9 cellular contexts compared by ENCODE assay signal in genomic region chr2:112958428-112959108, GRCh38. TPM values are rescaled to one million over a fixed set of nuclear protein-coding genes. Genes with fewer than 3 reads are reported as not detected.
DNase-seq lines count a peak whose midpoint lies in the region; ATAC-seq and TF ChIP-seq lines count a peak whose summit lies in the region.
"Had no signal": no experiment of that assay in that cellular context is flagged by ENCODE, and none has a peak within 500 bp of the region (broad histone marks: within the 10 kb centered on the region; RNA-seq: fewer than 3 reads in every experiment).

No MANE protein-coding gene starts in this region.

- ATAC-seq in HG02798 (IDR thresholded peaks at IDR 0.05; ENCODE audit: poor library complexity, unreplicated experiment) (peak; percentile 66), GM19328 (IDR thresholded peaks at IDR 0.05; ENCODE audit: unreplicated experiment) (no peak)
- ATAC-seq in activated CD8-positive, alpha-beta T cell treated with anti-CD3 and anti-CD28 coated beads, Interleukin-2, amount 10 ng/mL, durations not matched to agents 7 days and 5 days = peak; percentile 86

- peak; percentile 91 for TF ChIP-seq CTCF in fibroblast of the aortic adventitia (IDR thresholded peaks at IDR 0.05; ENCODE audit: insufficient read depth, low read length)

- H3K4me1 Mint-ChIP-seq in activated CD8-positive, alpha-beta T cell treated with anti-CD3 and anti-CD28 coated beads, Interleukin-2, amount 10 ng/mL, durations not matched to agents 7 days and 5 days (ENCODE audit: low read depth) = no peaks in the 10 kb centered on the region

- no peak overlapping the region for H3K4me3 Mint-ChIP-seq in activated CD8-positive, alpha-beta T cell treated with anti-CD3 and anti-CD28 coated beads, Interleukin-2, amount 10 ng/mL, durations not matched to agents 7 days and 5 days

- H3K36me3 Mint-ChIP-seq in activated CD8-positive, alpha-beta T cell treated with anti-CD3 and anti-CD28 coated beads, Interleukin-2, amount 10 ng/mL, durations not matched to agents 7 days and 5 days (ENCODE audit: low read depth) = no peaks in the 10 kb centered on the region

- no peaks in the 10 kb centered on the region for H3K9me3 Mint-ChIP-seq in activated CD8-positive, alpha-beta T cell treated with anti-CD3 and anti-CD28 coated beads, Interleukin-2, amount 10 ng/mL, durations not matched to agents 7 days and 5 days (ENCODE audit: insufficient read depth)

- POLR2A ChIA-PET in activated CD8-positive, alpha-beta T cell treated with anti-CD3 and anti-CD28 coated beads, Interleukin-2, amount 10 ng/mL, durations not matched to agents 7 days and 5 days (lab: Charles Lee) = no interaction called here

- DNase-seq in NCI-H1417 (lab: John Stamatoyannopoulos, UW) (peak; percentile 24 to 81 (median 51)), NCI-H1417 treated with DMSO at 0.1 percent for 48 hours (lab: John Stamatoyannopoulos, UW) (no peak), NCI-H526 (lab: John Stamatoyannopoulos, UW) (peak; percentile 25 to 75), fibroblast of the aortic adventitia (ENCODE audit: low read depth) (peak; percentile 78), non-pigmented ciliary epithelial cell (ENCODE audit: low read depth) (peak; percentile 13)
- DNase-seq in activated CD8-positive, alpha-beta T cell treated with anti-CD3 and anti-CD28 coated beads, Interleukin-2, amount 10 ng/mL, durations not matched to agents 7 days and 5 days = peak; percentile 57

- H3K27ac Mint-ChIP-seq in activated CD8-positive, alpha-beta T cell treated with anti-CD3 and anti-CD28 coated beads, Interleukin-2, amount 10 ng/mL, durations not matched to agents 7 days and 5 days = no peak overlapping the region

- peaks cover 3% of the 10 kb centered on the region for H3K27me3 Mint-ChIP-seq in activated CD8-positive, alpha-beta T cell treated with anti-CD3 and anti-CD28 coated beads, Interleukin-2, amount 10 ng/mL, durations not matched to agents 7 days and 5 days (ENCODE audit: low read depth)

- CTCF ChIA-PET in activated CD8-positive, alpha-beta T cell treated with anti-CD3 and anti-CD28 coated beads, Interleukin-2, amount 10 ng/mL, durations not matched to agents 7 days and 5 days (lab: Charles Lee) = interaction anchor here (0.5 to 2.9 kb wide), 26 partner anchors 9 to 334 kb away, joined by 3 to 13 read pairs (median 4); partner anchors contain the start of gene IL36G

- no peak overlapping the region for H3K4me3 ChIP-seq in fibroblast of the aortic adventitia (ENCODE audit: low read depth, low read length)

RNA-seq across cellular contexts. Expression of gene IL36G, which starts 19.2 kb away (rescaled TPM):
- not detected for total RNA-seq in activated CD8-positive, alpha-beta T cell treated with anti-CD3 and anti-CD28 coated beads, Interleukin-2, amount 10 ng/mL, durations not matched to agents 7 days and 5 days
- total RNA-seq in fibroblast of the aortic adventitia (ENCODE audit: low replicate concordance) = not detected in 2 replicates
- total RNA-seq: temporal lobe had no signal

RNA-seq across cellular contexts. Expression of gene IL36A, which starts 46.7 kb away (rescaled TPM):
- total RNA-seq in activated CD8-positive, alpha-beta T cell treated with anti-CD3 and anti-CD28 coated beads, Interleukin-2, amount 10 ng/mL, durations not matched to agents 7 days and 5 days = under 1 TPM; 0.29 to 0.53 TPM
- 2.0 TPM in 1 of 2 replicates, not detected in the other for total RNA-seq in fibroblast of the aortic adventitia (ENCODE audit: low replicate concordance)
- total RNA-seq: temporal lobe had no signal

RNA-seq across cellular contexts. Expression of gene IL37, which starts 47.6 kb away (rescaled TPM):
- not detected for total RNA-seq in activated CD8-positive, alpha-beta T cell treated with anti-CD3 and anti-CD28 coated beads, Interleukin-2, amount 10 ng/mL, durations not matched to agents 7 days and 5 days
- total RNA-seq in fibroblast of the aortic adventitia (ENCODE audit: low replicate concordance) = not detected in 2 replicates
- total RNA-seq: temporal lobe had no signal
